Comparison of ENCODE assay signal across 25 cellular contexts in the genomic region with DNA sequence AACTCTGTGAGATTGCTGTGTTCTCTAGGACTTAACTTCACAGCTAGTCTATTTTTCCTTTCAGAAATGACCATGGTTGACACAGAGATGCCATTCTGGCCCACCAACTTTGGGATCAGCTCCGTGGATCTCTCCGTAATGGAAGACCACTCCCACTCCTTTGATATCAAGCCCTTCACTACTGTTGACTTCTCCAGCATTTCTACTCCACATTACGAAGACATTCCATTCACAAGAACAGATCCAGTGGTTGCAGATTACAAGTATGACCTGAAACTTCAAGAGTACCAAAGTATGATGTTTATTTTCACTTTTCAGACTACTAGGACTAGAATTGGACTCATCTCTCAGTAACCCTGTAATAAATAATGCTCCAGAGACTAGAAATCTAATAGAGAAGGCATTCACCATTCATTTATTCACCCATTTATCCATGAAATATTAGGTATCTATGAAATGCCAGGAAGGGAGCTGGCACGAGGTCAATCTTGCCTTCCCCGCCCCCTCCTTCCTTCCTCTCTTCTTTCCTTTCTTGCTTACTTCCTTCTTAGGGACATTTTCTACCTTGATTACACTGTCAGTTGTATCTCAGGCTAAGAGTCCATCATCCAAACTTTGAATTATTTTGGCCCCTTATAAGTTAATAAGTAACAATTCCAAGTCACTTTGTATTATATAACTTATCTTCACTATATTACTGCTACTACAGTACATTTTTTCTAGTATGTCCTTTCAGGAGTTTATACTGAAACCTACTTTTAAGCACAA.
DNase-seq lines count a peak whose midpoint lies in the region; ATAC-seq, FAIRE-seq and TF ChIP-seq lines count a peak whose summit lies in the region.
"Had no signal": no experiment of that assay in that cellular context is flagged by ENCODE, and none has a peak within 500 bp of the region (broad histone marks: within the 10 kb centered on the region; RNA-seq: fewer than 3 reads in every experiment).

No MANE protein-coding gene starts in this region.

- FAIRE-seq in H54 (lab: Jason Lieb, UNC) (peak; percentile 61), HepG2 (lab: Jason Lieb, UNC) (no peak)
- FAIRE-seq: A549, GM18507 had no signal

- TF ChIP-seq CTCF in Panc1 (IDR thresholded peaks at IDR 0.05) (no peak), mucosa of descending colon (IDR thresholded peaks at IDR 0.05) (no peak), testis (IDR thresholded peaks at IDR 0.05) (no peak), HepG2 (CRISPR knock-in tag; IDR thresholded peaks at IDR 0.05) (no peak)

- no peak overlapping the region for H3K4me3 ChIP-seq in BLaER1
- H3K4me3 ChIP-seq in Panc1 (ENCODE audit: low read depth in 2 of 2, low read length in 2 of 2): no peak overlapping the region
- H3K4me3 ChIP-seq in mucosa of descending colon: no peak overlapping the region
- no peak overlapping the region for H3K4me3 ChIP-seq in testis
- H3K4me3 ChIP-seq in HepG2 (replicated peaks in 1 of 3; ENCODE audit: insufficient read depth in 1 of 3, low read depth in 2 of 3, low read length in 3 of 3): no peak overlapping the region
- H3K4me3 ChIP-seq: A549, GM23248, SJCRH30 had no signal

- DNase-seq in H54 (ENCODE audit: insufficient read length, low spot score) (no peak), Panc1 (ENCODE audit: low read depth, low spot score) (no peak), mucosa of descending colon (peak in 1 of 3 donors; percentile 44), testis (no peak), NCI-H510A (lab: John Stamatoyannopoulos, UW) (no peak), HepG2 (ENCODE audit: low spot score) (no peak)
- DNase-seq: CD8-positive, alpha-beta memory T cell; DMS153; DND-41; GM23248; H9; HFFc6; Karpas-422; NCI-H1105 treated with DMSO at 0.1 percent for 48 hours; NCI-H146; NCI-H1930; NCI-H2107; NCI-H446; NCI-H526 treated with DMSO at 0.1 percent for 48 hours; SJCRH30; T-helper 17 cell had no signal

- CTCF ChIA-PET in Panc1 (lab: Charles Lee) (no interaction called here), HepG2 (lab: Yijun Ruan, JAX; ENCODE audit: low intra/inter-chr PET ratio, low total read pairs) (no interaction called here)

- BruUV-seq in Panc1 (replicated peaks; lab: Mats Ljungman, UMichigan): no TSS peak
- no TSS peak for BruUV-seq in HepG2 (replicated peaks; lab: Mats Ljungman, UMichigan)

- TF ChIP-seq POLR2A in H54 (IDR thresholded peaks at IDR 0.05; ENCODE audit: low read depth, low read length) (no peak), testis (IDR thresholded peaks at IDR 0.05) (no peak), HepG2 (IDR thresholded peaks at IDR 0.05; ENCODE audit: insufficient read depth in 1 of 2, low read depth in 2 of 2, low read length in 2 of 2) (no peak)

- no peaks in the 10 kb centered on the region for H3K79me2 ChIP-seq in HepG2 (ENCODE audit: insufficient read depth, low read length)

- POLR2A ChIA-PET in Panc1 (lab: Charles Lee) (no interaction called here), HepG2 (lab: Yijun Ruan, JAX) (no interaction called here)

- in situ Hi-C loops in Panc1 (cut with HindIII; ENCODE audit: low pct_unique_long_range_greater_than_20kb, low sequenced_read_pairs) (no loop called here), HepG2 (cut with HindIII; ENCODE audit: extremely low pct_ligation_motif_present, low pct_unique_long_range_greater_than_20kb) (no loop called here)

- H3K36me3 ChIP-seq in BLaER1: no peaks in the 10 kb centered on the region
- H3K36me3 ChIP-seq in Panc1 (ENCODE audit: control insufficient read depth, insufficient read depth, low read length): peaks cover 12% of the 10 kb centered on the region; the same call in 1 of the 2 replicates
- H3K36me3 ChIP-seq in mucosa of descending colon (ENCODE audit: low read depth): no peaks in the 10 kb centered on the region
- no peaks in the 10 kb centered on the region for H3K36me3 ChIP-seq in testis (ENCODE audit: low read depth, missing control alignments)
- peaks cover 0 to 23% of the 10 kb centered on the region in 2 experiments; a peak in 3 of 5 replicates for H3K36me3 ChIP-seq in HepG2 (replicated peaks in 1 of 2; ENCODE audit: control insufficient read depth in 1 of 2, insufficient read depth in 2 of 2, low read length in 2 of 2)
- H3K36me3 ChIP-seq: SJCRH30 had no signal

- WGBS in testis, 2 donors: 81 to 83% methylated on average over 5 of the region's 5 CpGs
- WGBS in HepG2 (ENCODE audit: low lambda C conversion rate): 95% methylated on average over 5 of the region's 5 CpGs

- H3K27me3 ChIP-seq in BLaER1: no peaks in the 10 kb centered on the region
- no peaks in the 10 kb centered on the region for H3K27me3 ChIP-seq in Panc1 (ENCODE audit: control insufficient read depth, insufficient read depth, low read length)
- H3K27me3 ChIP-seq in testis: no peaks in the 10 kb centered on the region
- no peaks in the 10 kb centered on the region for H3K27me3 ChIP-seq in HepG2 (ENCODE audit: control insufficient read depth in 1 of 2, insufficient read depth in 2 of 2, low read length in 2 of 2)
- H3K27me3 ChIP-seq: SJCRH30 had no signal

- ATAC-seq in Panc1: no peak
- peak; percentile 42 for ATAC-seq in mucosa of descending colon
- ATAC-seq in HepG2: no peak
- ATAC-seq: A549, SK-N-SH treated with all-trans-retinoic acid at 6 μM for 48 hours, T-helper 17 cell had no signal

- H3K9me3 ChIP-seq in BLaER1 (no peaks in the 10 kb centered on the region), Panc1 (ENCODE audit: control insufficient read depth, insufficient read depth, low read depth, low read length) (no peaks in the 10 kb centered on the region), mucosa of descending colon (no peaks in the 10 kb centered on the region), testis (no peaks in the 10 kb centered on the region), HepG2 (ENCODE audit: low read length) (no peaks in the 10 kb centered on the region)
- H3K9me3 ChIP-seq: A549, SJCRH30 had no signal

- TF ChIP-seq EP300 in HepG2 (IDR thresholded peaks at IDR 0.05; ENCODE audit: low read depth in 2 of 2, low read length in 2 of 2): no peak
- TF ChIP-seq EP300 in HepG2 (CRISPR knock-in tag; IDR thresholded peaks at IDR 0.05; ENCODE audit: borderline replicate concordance): no peak

- H2AFZ ChIP-seq in HepG2 (ENCODE audit: low read length): no peak overlapping the region
- H2AFZ ChIP-seq: GM23248 had no signal

- no peak overlapping the region for H3K9ac ChIP-seq in BLaER1
- H3K9ac ChIP-seq in HepG2 (ENCODE audit: insufficient read depth, low read depth, low read length): no peak overlapping the region
- H3K9ac ChIP-seq: GM23248 had no signal

- H3K4me1 ChIP-seq in BLaER1 (peaks cover 14% of the 10 kb centered on the region), Panc1 (ENCODE audit: control insufficient read depth, insufficient read depth, low read length) (peaks cover 9% of the 10 kb centered on the region), mucosa of descending colon (ENCODE audit: low read depth) (peaks cover 6% of the 10 kb centered on the region), testis (no peaks in the 10 kb centered on the region), HepG2 (ENCODE audit: insufficient read depth, low read length) (peaks cover 19% of the 10 kb centered on the region; the same call in 1 of the 2 replicates)
- H3K4me1 ChIP-seq: SJCRH30 had no signal

- H3K4me2 ChIP-seq in BLaER1 (peak overlapping the region; percentile 12), HepG2 (ENCODE audit: low read depth, low read length) (no peak overlapping the region)
- H3K4me2 ChIP-seq: A549 had no signal

- intact Hi-C loops in Panc1 (cut with micrococcal nuclease; ENCODE audit: unreplicated experiment): no loop called here
- intact Hi-C loops in mucosa of descending colon (cut with DNase I, micrococcal nuclease): no loop called here
- intact Hi-C loops in testis (cut with DNase I; ENCODE audit: low total_unique reads): no loop called here
- intact Hi-C loops in HepG2 (cut with micrococcal nuclease; ENCODE audit: unreplicated experiment): no loop called here

- no peak for TF ChIP-seq RAD21 in HepG2 (CRISPR knock-in tag; IDR thresholded peaks at IDR 0.05)

- H4K20me1 ChIP-seq in BLaER1: no peaks in the 10 kb centered on the region
- no peaks in the 10 kb centered on the region for H4K20me1 ChIP-seq in HepG2 (ENCODE audit: insufficient read depth, low read length)

- H3K27ac ChIP-seq in BLaER1: no peak overlapping the region
- H3K27ac ChIP-seq in Panc1 (ENCODE audit: low read length): 0 out of 2 replicates have a peak overlapping the region, but pooled peaks have one; percentile 48
- no peak overlapping the region for H3K27ac ChIP-seq in testis
- H3K27ac ChIP-seq in HepG2 (ENCODE audit: extremely low read length, insufficient read depth, low read length): no peak overlapping the region
- H3K27ac ChIP-seq: A549, GM23248, SJCRH30 had no signal

TF ChIP-seq in HepG2, 621 proteins besides CTCF, POLR2A, EP300 and RAD21 (continues in another document):
- TF ChIP-seq NCOA1 (CRISPR knock-in tag; IDR thresholded peaks at IDR 0.05) (no peak), RBM22 (optimal IDR thresholded peaks at IDR 0.05; ENCODE audit: low read length) (no peak), HNF4A (CRISPR knock-in tag; IDR thresholded peaks at IDR 0.05) (no peak), ZKSCAN5 (CRISPR knock-in tag; IDR thresholded peaks at IDR 0.05) (no peak), ZEB1 (IDR thresholded peaks at IDR 0.05; ENCODE audit: insufficient replicate concordance, low read depth) (no peak), ZNF44 (CRISPR knock-in tag; IDR thresholded peaks at IDR 0.05) (no peak), ZSCAN29 (CRISPR knock-in tag; conservative IDR thresholded peaks at IDR 0.05) (no peak), NFRKB (IDR thresholded peaks at IDR 0.05) (no peak)
- TF ChIP-seq, protein P1, sequence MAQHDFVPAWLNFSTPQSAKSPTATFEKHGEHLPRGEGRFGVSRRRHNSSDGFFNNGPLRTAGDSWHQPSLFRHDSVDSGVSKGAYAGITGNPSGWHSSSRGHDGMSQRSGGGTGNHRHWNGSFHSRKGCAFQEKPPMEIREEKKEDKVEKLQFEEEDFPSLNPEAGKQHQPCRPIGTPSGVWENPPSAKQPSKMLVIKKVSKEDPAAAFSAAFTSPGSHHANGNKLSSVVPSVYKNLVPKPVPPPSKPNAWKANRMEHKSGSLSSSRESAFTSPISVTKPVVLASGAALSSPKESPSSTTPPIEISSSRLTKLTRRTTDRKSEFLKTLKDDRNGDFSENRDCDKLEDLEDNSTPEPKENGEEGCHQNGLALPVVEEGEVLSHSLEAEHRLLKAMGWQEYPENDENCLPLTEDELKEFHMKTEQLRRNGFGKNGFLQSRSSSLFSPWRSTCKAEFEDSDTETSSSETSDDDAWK (CRISPR knock-in tag; IDR thresholded peaks at IDR 0.05): no peak
- TF ChIP-seq, protein P2, sequence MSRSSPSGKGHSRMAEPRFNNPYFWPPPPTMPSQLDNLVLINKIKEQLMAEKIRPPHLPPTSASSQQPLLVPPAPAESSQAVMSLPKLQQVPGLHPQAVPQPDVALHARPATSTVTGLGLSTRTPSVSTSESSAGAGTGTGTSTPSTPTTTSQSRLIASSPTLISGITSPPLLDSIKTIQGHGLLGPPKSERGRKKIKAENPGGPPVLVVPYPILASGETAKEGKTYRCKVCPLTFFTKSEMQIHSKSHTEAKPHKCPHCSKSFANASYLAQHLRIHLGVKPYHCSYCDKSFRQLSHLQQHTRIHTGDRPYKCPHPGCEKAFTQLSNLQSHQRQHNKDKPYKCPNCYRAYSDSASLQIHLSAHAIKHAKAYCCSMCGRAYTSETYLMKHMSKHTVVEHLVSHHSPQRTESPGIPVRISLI (CRISPR knock-in tag; IDR thresholded peaks at IDR 0.05; ENCODE audit: borderline replicate concordance): no peak
